ENCODE assay signal across 32 cellular contexts in the genomic region with DNA sequence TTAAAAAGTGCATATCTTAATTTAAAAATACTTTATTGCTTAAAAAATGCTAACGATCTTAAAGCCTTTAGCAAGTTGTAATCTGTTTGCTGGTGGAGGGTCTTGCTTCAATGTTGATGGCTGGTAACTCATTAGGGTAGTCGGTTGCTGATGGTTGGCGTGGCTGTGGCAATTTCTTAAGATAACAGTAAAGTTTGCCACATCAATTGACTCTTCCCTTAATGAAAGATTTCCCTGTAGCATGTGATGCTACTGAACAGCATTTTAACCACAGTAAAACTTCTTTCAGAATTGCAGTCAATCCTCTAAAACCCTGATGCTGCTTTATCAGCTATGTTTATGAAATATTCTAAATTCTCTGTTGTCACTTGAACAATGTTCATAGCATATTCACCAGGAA.
"Had no signal": no experiment of that assay in that cellular context is flagged by ENCODE, and none has a peak within 500 bp of the region (broad histone marks: within the 10 kb centered on the region; RNA-seq: fewer than 3 reads in every experiment).

No MANE protein-coding gene starts in this region.

- FAIRE-seq: astrocyte, bronchial epithelial cell, colon had no signal

- H3K4me3 ChIP-seq: adrenal gland, ascending aorta, body of pancreas, breast epithelium, cardiac muscle cell, colonic mucosa had no signal

- H3K9me3 ChIP-seq: adrenal gland, body of pancreas, colonic mucosa had no signal

- DNase-seq: activated effector memory CD4-positive, alpha-beta T cell treated with anti-CD3 and anti-CD28 coated beads, Interleukin-2, amount 50 U/mL, for 16 hours; activated effector memory CD4-positive, alpha-beta T cell treated with Interleukin-2 at 50 U/mL for 16 hours; activated gamma-delta T cell; activated gamma-delta T cell treated with Interleukin-2 at 50 U/mL for 16 hours; activated naive CD4-positive, alpha-beta T cell; activated naive CD4-positive, alpha-beta T cell treated with anti-CD3 and anti-CD28 coated beads for 36 hours; activated naive CD4-positive, alpha-beta T cell treated with anti-CD3 and anti-CD28 coated beads, Interleukin-2, amount 10 ng/mL, durations not matched to agents 7 days and 5 days; activated naive CD4-positive, alpha-beta T cell treated with anti-CD3 and anti-CD28 coated beads, Interleukin-2, amount 50 U/mL, for 16 hours; activated naive CD4-positive, alpha-beta T cell treated with Interleukin-2 at 50 U/mL for 16 hours; activated naive CD8-positive, alpha-beta T cell treated with anti-CD3 and anti-CD28 coated beads for 36 hours; activated naive CD8-positive, alpha-beta T cell treated with anti-CD3 and anti-CD28 coated beads, Interleukin-2, amount 10 ng/mL, durations not matched to agents 7 days and 5 days; activated naive CD8-positive, alpha-beta T cell treated with anti-CD3 and anti-CD28 coated beads, Interleukin-2, amount 50 U/mL, for 24 hours; activated T-cell treated with anti-CD3 and anti-CD28 coated beads, Interleukin-2, amount 50 U/mL, for 4 hours; activated T-cell treated with anti-CD3 and anti-CD28 coated beads, Interleukin-2, amount 50 U/mL, for 48 hours; activated T-cell treated with anti-CD3 and anti-CD28 coated beads, Interleukin-2, amount 50 U/mL, for 72 hours; adrenal gland; amniotic stem cell; amygdala; anterior cingulate cortex; aorta; body of pancreas; brain microvascular endothelial cell; caudate nucleus; central memory CD4-positive, alpha-beta T cell; cerebellar nuclear complex; colonic mucosa had no signal

- H3K36me3 ChIP-seq: adrenal gland, ascending aorta, brain microvascular endothelial cell, breast epithelium, cardiac muscle cell, colonic mucosa had no signal

- H3K27me3 ChIP-seq: adrenal gland, ascending aorta, body of pancreas, brain microvascular endothelial cell, breast epithelium, cardiac muscle cell, colonic mucosa had no signal

- H3K4me1 ChIP-seq: colonic mucosa had no signal

- H3K27ac ChIP-seq: adrenal gland, ascending aorta, body of pancreas, brain microvascular endothelial cell, breast epithelium, cardiac muscle cell, colonic mucosa had no signal
